15 cellular contexts compared by ENCODE assay signal in genomic region chr22:23079240-23079768, GRCh38. TPM values are rescaled to one million over a fixed set of nuclear protein-coding genes. Genes with fewer than 3 reads are reported as not detected.
DNase-seq lines count a peak whose midpoint lies in the region; ATAC-seq and TF ChIP-seq lines count a peak whose summit lies in the region.
"Had no signal": no experiment of that assay in that cellular context is flagged by ENCODE, and none has a peak within 500 bp of the region (broad histone marks: within the 10 kb centered on the region; RNA-seq: fewer than 3 reads in every experiment).

No MANE protein-coding gene starts in this region.

- ATAC-seq in HG02981 (IDR thresholded peaks at IDR 0.05; ENCODE audit: unreplicated experiment) = no peak

- no peaks in the 10 kb centered on the region for H3K9me3 ChIP-seq in hepatocyte (ENCODE audit: low read depth)
- no peaks in the 10 kb centered on the region for H3K9me3 ChIP-seq in osteoblast (ENCODE audit: low read depth, low read length)

- peak overlapping the region; percentile 52 for H3K27ac Mint-ChIP-seq in activated naive CD4-positive, alpha-beta T cell treated with anti-CD3 and anti-CD28 coated beads, Interleukin-2, amount 50 U/mL, for 24 hours
- H3K27ac Mint-ChIP-seq in activated naive CD4-positive, alpha-beta T cell treated with anti-CD3 and anti-CD28 coated beads, Interleukin-2, amount 10 ng/mL, durations not matched to agents 7 days and 5 days = no peak overlapping the region
- H3K27ac Mint-ChIP-seq: IgD-negative memory B cell had no signal

- H2AFZ ChIP-seq in hepatocyte (no peak overlapping the region), osteoblast (ENCODE audit: low read length) (no peak overlapping the region)

- H3K4me3 Mint-ChIP-seq in activated naive CD4-positive, alpha-beta T cell treated with anti-CD3 and anti-CD28 coated beads, Interleukin-2, amount 50 U/mL, for 24 hours = no peak overlapping the region
- no peak overlapping the region for H3K4me3 Mint-ChIP-seq in activated naive CD4-positive, alpha-beta T cell treated with anti-CD3 and anti-CD28 coated beads, Interleukin-2, amount 10 ng/mL, durations not matched to agents 7 days and 5 days
- H3K4me3 Mint-ChIP-seq: IgD-negative memory B cell had no signal

- no peak overlapping the region for H3K4me3 ChIP-seq in hepatocyte
- no peak overlapping the region for H3K4me3 ChIP-seq in osteoblast (ENCODE audit: insufficient read depth, low read length)
- H3K4me3 ChIP-seq in H7 (ENCODE audit: insufficient read depth, low read depth, low read length) = no peak overlapping the region

- H3K4me2 ChIP-seq in hepatocyte (no peak overlapping the region), osteoblast (ENCODE audit: insufficient read depth, low read length) (no peak overlapping the region)

- H3K36me3 Mint-ChIP-seq in activated naive CD4-positive, alpha-beta T cell treated with anti-CD3 and anti-CD28 coated beads, Interleukin-2, amount 50 U/mL, for 24 hours = no peaks in the 10 kb centered on the region
- no peaks in the 10 kb centered on the region for H3K36me3 Mint-ChIP-seq in activated naive CD4-positive, alpha-beta T cell treated with anti-CD3 and anti-CD28 coated beads, Interleukin-2, amount 10 ng/mL, durations not matched to agents 7 days and 5 days
- H3K36me3 Mint-ChIP-seq: IgD-negative memory B cell had no signal

- CTCF ChIA-PET in activated naive CD4-positive, alpha-beta T cell treated with anti-CD3 and anti-CD28 coated beads, Interleukin-2, amount 10 ng/mL, durations not matched to agents 7 days and 5 days (lab: Charles Lee) = no interaction called here

- no peak overlapping the region for H3K27ac ChIP-seq in hepatocyte
- H3K27ac ChIP-seq in osteoblast (ENCODE audit: low read depth, low read length) = no peak overlapping the region

- no peaks in the 10 kb centered on the region for H3K27me3 ChIP-seq in hepatocyte
- no peaks in the 10 kb centered on the region for H3K27me3 ChIP-seq in osteoblast (ENCODE audit: insufficient read depth, low read length)
- no peaks in the 10 kb centered on the region for H3K27me3 ChIP-seq in H7 (ENCODE audit: control insufficient read depth, insufficient read depth, low read length)

- H3K36me3 ChIP-seq in hepatocyte (replicated peaks; ENCODE audit: insufficient read depth, low read depth) (no peaks in the 10 kb centered on the region), osteoblast (ENCODE audit: insufficient read depth, low read length) (no peaks in the 10 kb centered on the region), H7 (replicated peaks; ENCODE audit: control insufficient read depth, insufficient read depth, low read length) (no peaks in the 10 kb centered on the region)

- H4K20me1 ChIP-seq in hepatocyte (ENCODE audit: insufficient read depth, poor library complexity, severe bottlenecking) (no peaks in the 10 kb centered on the region), osteoblast (ENCODE audit: insufficient read depth, low read length) (no peaks in the 10 kb centered on the region)

- H3K9me3 Mint-ChIP-seq in activated naive CD4-positive, alpha-beta T cell treated with anti-CD3 and anti-CD28 coated beads, Interleukin-2, amount 50 U/mL, for 24 hours = no peaks in the 10 kb centered on the region
- no peaks in the 10 kb centered on the region for H3K9me3 Mint-ChIP-seq in activated naive CD4-positive, alpha-beta T cell treated with anti-CD3 and anti-CD28 coated beads, Interleukin-2, amount 10 ng/mL, durations not matched to agents 7 days and 5 days

- DNase-seq in activated naive CD4-positive, alpha-beta T cell treated with anti-CD3 and anti-CD28 coated beads, Interleukin-2, amount 10 ng/mL, durations not matched to agents 7 days and 5 days = no peak
- DNase-seq in hepatocyte (ENCODE audit: low spot score) (peak; percentile 42), osteoblast (ENCODE audit: insufficient read length, low spot score, missing footprints) (peak; percentile 48), C1 segment of cervical spinal cord (lab: John Stamatoyannopoulos, UW) (no peak), A172 (ENCODE audit: low spot score) (no peak), H7 (no peak)
- DNase-seq: 8988T; NCI-H1105 treated with DMSO at 0.1 percent for 48 hours; NCI-H187; NCI-H526 treated with DMSO at 0.1 percent for 48 hours; NK-92 treated with Interleukin-12 subunit alpha and Interleukin-12 subunit beta, amount 100 ng/mL, for 24 hours; RPMI8226 had no signal

- no peaks in the 10 kb centered on the region for H3K9me2 ChIP-seq in hepatocyte (replicated peaks; ENCODE audit: insufficient read depth)

- WGBS in hepatocyte (ENCODE audit: low lambda C conversion rate, missing lambda C conversion rate) = 76% methylated on average over 9 of the region's 9 CpGs

- no peak for TF ChIP-seq CTCF in hepatocyte (IDR thresholded peaks at IDR 0.05; ENCODE audit: poor library complexity)
- TF ChIP-seq CTCF in osteoblast (IDR thresholded peaks at IDR 0.05; ENCODE audit: extremely low read depth, low read depth, low read length) = no peak

- peaks cover 6% of the 10 kb centered on the region for H3K4me1 ChIP-seq in hepatocyte (ENCODE audit: insufficient read depth)
- no peaks in the 10 kb centered on the region for H3K4me1 ChIP-seq in osteoblast (ENCODE audit: insufficient read depth, low read length)

- peaks cover 1% of the 10 kb centered on the region for H3K27me3 Mint-ChIP-seq in activated naive CD4-positive, alpha-beta T cell treated with anti-CD3 and anti-CD28 coated beads, Interleukin-2, amount 50 U/mL, for 24 hours
- H3K27me3 Mint-ChIP-seq in activated naive CD4-positive, alpha-beta T cell treated with anti-CD3 and anti-CD28 coated beads, Interleukin-2, amount 10 ng/mL, durations not matched to agents 7 days and 5 days = peaks cover 35% of the 10 kb centered on the region

- H3K4me1 Mint-ChIP-seq in activated naive CD4-positive, alpha-beta T cell treated with anti-CD3 and anti-CD28 coated beads, Interleukin-2, amount 50 U/mL, for 24 hours = no peaks in the 10 kb centered on the region
- peaks cover 4% of the 10 kb centered on the region for H3K4me1 Mint-ChIP-seq in activated naive CD4-positive, alpha-beta T cell treated with anti-CD3 and anti-CD28 coated beads, Interleukin-2, amount 10 ng/mL, durations not matched to agents 7 days and 5 days

- H3K79me2 ChIP-seq in hepatocyte (no peaks in the 10 kb centered on the region), osteoblast (ENCODE audit: insufficient read depth, low read length) (no peaks in the 10 kb centered on the region)

RNA-seq across cellular contexts. Expression of gene GNAZ, which starts 9.0 kb away (rescaled TPM):
- total RNA-seq in hepatocyte = 4.1 and 4.5 TPM in 2 replicates
- polyA plus RNA-seq in hepatocyte = 3.4 and 5.1 TPM in 2 replicates
- total RNA-seq in osteoblast = 0.29 and 0.72 TPM in 2 replicates
- 8.5 and 8.8 TPM in 2 replicates for total RNA-seq in A172 (2014; rRNA removed; shearing (Covaris generic))
- 18.0 and 24.4 TPM in 2 replicates for total RNA-seq in H7 (2014; rRNA removed; shearing (Covaris generic))

Comparison
In these comparisons a context has a peak if more than half of its experiments do, and no peak if none do; other contexts are left out.
1. DNase-seq: peak in hepatocyte (single experiment) and osteoblast (single experiment); none in activated naive CD4-positive, alpha-beta T cell treated with anti-CD3 and anti-CD28 coated beads, Interleukin-2, amount 10 ng/mL, durations not matched to agents 7 days and 5 days (single experiment), C1 segment of cervical spinal cord (0 of 14), A172 (single experiment) and H7 (single experiment).